In genomic region chr15:89335289-89336041, GRCh38 we compare ENCODE assay signal across 8 cellular contexts. TPM values are rescaled to one million over a fixed set of nuclear protein-coding genes. Genes with fewer than 3 reads are reported as not detected.
DNase-seq lines count a peak whose midpoint lies in the region; ATAC-seq and TF ChIP-seq lines count a peak whose summit lies in the region.

No MANE protein-coding gene starts in this region.

- DNase-seq in COLO668 (lab: John Stamatoyannopoulos, UW; ENCODE audit: unreplicated experiment) = peak; percentile 61
- DNase-seq in NCI-H526 treated with DMSO at 0.1 percent for 48 hours (lab: John Stamatoyannopoulos, UW) = peak; percentile 80
- no peak for DNase-seq in coronary artery (ENCODE audit: low spot score)
- DNase-seq in mucosa of gallbladder (ENCODE audit: low spot score) = peak; percentile 23
- no peak for DNase-seq in CD1c-positive myeloid dendritic cell (ENCODE audit: extremely low spot score)
- no peak for DNase-seq in stimulated activated CD4-positive, alpha-beta T cell treated with anti-CD3 and anti-CD28 coated beads, Interleukin-4, amount 100 ng/mL, for 4 hours

- no peak for TF ChIP-seq CTCF in coronary artery (IDR thresholded peaks at IDR 0.05)

- ATAC-seq in GM21786 (IDR thresholded peaks at IDR 0.05; ENCODE audit: unreplicated experiment) = peak; percentile 7
- no peak for ATAC-seq in GM18517 (IDR thresholded peaks at IDR 0.05; ENCODE audit: unreplicated experiment)

- H3K4me3 ChIP-seq in coronary artery = peak overlapping the region; percentile 95

- H3K27ac ChIP-seq in coronary artery = peak overlapping the region in 1 of 2 donors; percentile 98

RNA-seq across cellular contexts. Expression of gene POLG, which starts 0.8 kb away (rescaled TPM):
- total RNA-seq in mucosa of gallbladder = 56.2 TPM

Comparison
In these comparisons a context has a peak if more than half of its experiments do, and no peak if none do; other contexts are left out.
1. DNase-seq: peak in COLO668 (single experiment), NCI-H526 treated with DMSO at 0.1 percent for 48 hours (single experiment) and mucosa of gallbladder (single experiment); none in coronary artery (single experiment), CD1c-positive myeloid dendritic cell (single experiment) and stimulated activated CD4-positive, alpha-beta T cell treated with anti-CD3 and anti-CD28 coated beads, Interleukin-4, amount 100 ng/mL, for 4 hours (0 of 2).